In the genomic region with DNA sequence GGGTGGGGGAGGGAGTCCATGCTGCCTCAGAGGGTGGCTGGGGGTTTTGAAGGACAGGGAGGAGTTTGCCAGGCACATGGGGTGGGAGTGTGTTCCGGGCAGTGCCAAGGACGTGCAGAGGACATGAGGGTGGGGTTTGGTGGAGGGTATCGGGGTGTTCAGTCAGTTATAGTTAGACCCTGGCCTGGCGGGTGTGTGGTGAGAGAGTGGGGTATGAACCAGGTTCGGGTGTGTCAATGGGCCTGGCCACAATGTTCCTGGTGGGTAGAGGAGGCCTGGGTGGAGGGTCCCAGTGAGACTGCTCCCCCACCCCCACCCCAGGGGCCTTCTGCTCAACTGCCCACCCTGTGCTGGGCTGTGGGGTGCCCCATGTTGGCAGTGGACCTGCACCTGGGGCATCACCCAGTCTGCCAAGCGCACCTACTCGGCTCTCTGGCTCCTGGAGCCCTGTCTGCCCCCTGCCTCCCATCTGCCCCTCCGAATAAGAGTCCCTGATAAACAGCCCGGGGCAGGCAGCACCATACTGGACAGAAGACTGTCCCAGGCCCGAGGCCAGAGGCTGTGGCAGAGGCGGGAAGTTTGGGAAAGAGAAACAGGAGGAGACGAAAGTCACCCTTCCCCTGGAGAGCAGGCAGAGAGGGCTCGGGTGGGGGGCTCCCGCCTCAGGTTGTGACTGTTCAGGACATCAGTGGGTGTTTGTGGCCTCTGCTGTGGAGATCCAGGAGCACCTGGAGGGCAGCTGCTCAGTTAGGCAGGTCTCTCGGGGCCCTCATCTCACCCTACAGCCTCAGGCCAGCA, we compare ENCODE assay signal across 10 cellular contexts. TPM values are rescaled to one million over a fixed set of nuclear protein-coding genes. Genes with fewer than 3 reads are reported as not detected.
DNase-seq lines count a peak whose midpoint lies in the region; ATAC-seq and TF ChIP-seq lines count a peak whose summit lies in the region.
"Had no signal": no experiment of that assay in that cellular context is flagged by ENCODE, and none has a peak within 500 bp of the region (broad histone marks: within the 10 kb centered on the region; RNA-seq: fewer than 3 reads in every experiment).

No MANE protein-coding gene starts in this region.

- no peak overlapping the region for H3K9ac ChIP-seq in mesenchymal stem cell (ENCODE audit: low read length)

- H3K9me3 ChIP-seq in mesenchymal stem cell (ENCODE audit: control insufficient read depth, low read length): no peaks in the 10 kb centered on the region
- H3K9me3 ChIP-seq in tibial nerve: no peaks in the 10 kb centered on the region

- no peak for TF ChIP-seq POLR2A in tibial nerve (IDR thresholded peaks at IDR 0.05)

- in situ Hi-C loops in brain microvascular endothelial cell (cut with HindIII; ENCODE audit: low pct_ligation_motif_present, low sequenced_read_pairs): no loop called here

- peak overlapping the region; percentile 91 for H3K4me3 Mint-ChIP-seq in activated naive CD4-positive, alpha-beta T cell treated with anti-CD3 and anti-CD28 coated beads for 36 hours
- peak overlapping the region; percentile 92 for H3K4me3 Mint-ChIP-seq in activated naive CD8-positive, alpha-beta T cell treated with anti-CD3 and anti-CD28 coated beads, Interleukin-2, amount 50 U/mL, for 24 hours

- peak overlapping the region; percentile 93 for H3K27ac Mint-ChIP-seq in activated naive CD4-positive, alpha-beta T cell treated with anti-CD3 and anti-CD28 coated beads for 36 hours
- H3K27ac Mint-ChIP-seq in activated naive CD8-positive, alpha-beta T cell treated with anti-CD3 and anti-CD28 coated beads, Interleukin-2, amount 50 U/mL, for 24 hours: peak overlapping the region; percentile 89

- 94% methylated on average over 12 of the region's 15 CpGs for WGBS in mesenchymal stem cell
- WGBS in tibial nerve, 2 donors: 74 to 75% methylated on average over 14 to 15 of the region's 15 CpGs

- intact Hi-C loops in activated naive CD4-positive, alpha-beta T cell treated with anti-CD3 and anti-CD28 coated beads for 36 hours (cut with micrococcal nuclease): loop anchor here (5.0 kb wide), 2 partner anchors 228 to 508 kb away; no protein-coding TSS in a partner anchor

- DNase-seq in activated naive CD4-positive, alpha-beta T cell treated with anti-CD3 and anti-CD28 coated beads for 36 hours: no peak
- DNase-seq in activated naive CD4-positive, alpha-beta T cell (lab: John Stamatoyannopoulos, UW): no peak
- no peak for DNase-seq in activated naive CD8-positive, alpha-beta T cell treated with anti-CD3 and anti-CD28 coated beads, Interleukin-2, amount 50 U/mL, for 24 hours
- DNase-seq in mesenchymal stem cell (no peak), tibial nerve (ENCODE audit: low spot score in 2 of 2) (peak in 1 of 2 donors; percentile 13), NCI-H1694 (lab: John Stamatoyannopoulos, UW) (no peak), brain microvascular endothelial cell (no peak)
- DNase-seq: small intestine had no signal

- H2AK5ac ChIP-seq in mesenchymal stem cell (ENCODE audit: low read length, severe bottlenecking): no peak overlapping the region

- H3K4me3 ChIP-seq in mesenchymal stem cell (ENCODE audit: insufficient read depth in 1 of 2, low read depth in 1 of 2, low read length in 2 of 2) (no peak overlapping the region), tibial nerve (peak overlapping the region in 1 of 4 donors; percentile 86), brain microvascular endothelial cell (ENCODE audit: low read depth, low read length) (no peak overlapping the region)

- H3K9me3 Mint-ChIP-seq in activated naive CD4-positive, alpha-beta T cell treated with anti-CD3 and anti-CD28 coated beads for 36 hours: no peaks in the 10 kb centered on the region
- H3K9me3 Mint-ChIP-seq in activated naive CD8-positive, alpha-beta T cell treated with anti-CD3 and anti-CD28 coated beads, Interleukin-2, amount 50 U/mL, for 24 hours: no peaks in the 10 kb centered on the region

- H3K4me2 ChIP-seq in mesenchymal stem cell (ENCODE audit: low read length, poor library complexity, severe bottlenecking): no peak overlapping the region

- H3K4me1 Mint-ChIP-seq in activated naive CD4-positive, alpha-beta T cell treated with anti-CD3 and anti-CD28 coated beads for 36 hours (ENCODE audit: low read depth): peaks cover 35% of the 10 kb centered on the region
- peaks cover 41% of the 10 kb centered on the region for H3K4me1 Mint-ChIP-seq in activated naive CD8-positive, alpha-beta T cell treated with anti-CD3 and anti-CD28 coated beads, Interleukin-2, amount 50 U/mL, for 24 hours

- peak overlapping the region; percentile 28 for H4K91ac ChIP-seq in mesenchymal stem cell (ENCODE audit: low read length)

- no peak for ATAC-seq in activated naive CD8-positive, alpha-beta T cell treated with anti-CD3 and anti-CD28 coated beads, Interleukin-2, amount 50 U/mL, for 24 hours
- no peak for ATAC-seq in GM21381 (IDR thresholded peaks at IDR 0.05; ENCODE audit: unreplicated experiment)

- no peak for TF ChIP-seq CTCF in tibial nerve (IDR thresholded peaks at IDR 0.05)
- no peak for TF ChIP-seq CTCF in brain microvascular endothelial cell (IDR thresholded peaks at IDR 0.05; ENCODE audit: low read depth, low read length, missing control alignments)

- CTCF ChIA-PET in activated naive CD4-positive, alpha-beta T cell treated with anti-CD3 and anti-CD28 coated beads for 36 hours (lab: Charles Lee): interaction anchor here (1.0 kb wide), 1 partner anchor 33 kb away, joined by 4 read pairs; no protein-coding TSS in a partner anchor

- no peak overlapping the region for H3K14ac ChIP-seq in mesenchymal stem cell (ENCODE audit: low read length in 2 of 2)

- H3K23ac ChIP-seq in mesenchymal stem cell (ENCODE audit: low read length in 2 of 2): no peak overlapping the region

- peaks cover 27% of the 10 kb centered on the region for H3K79me1 ChIP-seq in mesenchymal stem cell (replicated peaks; ENCODE audit: low read length, poor library complexity, severe bottlenecking)

- H2BK12ac ChIP-seq in mesenchymal stem cell (ENCODE audit: low read length in 2 of 2): peak overlapping the region in 1 of 2 experiments; percentile 47

- peak overlapping the region in 1 of 2 experiments; percentile 14 for H3K18ac ChIP-seq in mesenchymal stem cell (ENCODE audit: low read depth in 1 of 2, low read length in 2 of 2)

- no peak overlapping the region for H2BK15ac ChIP-seq in mesenchymal stem cell (ENCODE audit: low read depth, poor library complexity, severe bottlenecking)

- H3K36me3 ChIP-seq in mesenchymal stem cell (ENCODE audit: control insufficient read depth in 1 of 2, insufficient read depth in 2 of 2, low read depth in 1 of 2, low read length in 2 of 2) (peaks cover 19 to 59% of the 10 kb centered on the region in 2 experiments), tibial nerve (peaks cover 3 to 45% (median 23%) of the 10 kb centered on the region in 3 donors), brain microvascular endothelial cell (replicated peaks) (peaks cover 20% of the 10 kb centered on the region)

- H3K27ac ChIP-seq in mesenchymal stem cell (ENCODE audit: low read length, poor library complexity, severe bottlenecking) (no peak overlapping the region), tibial nerve (peak overlapping the region; percentile 37 to 95 (median 92)), brain microvascular endothelial cell (no peak overlapping the region)

- H2AFZ ChIP-seq in mesenchymal stem cell (ENCODE audit: low read depth, low read length): no peak overlapping the region

- H3K27me3 Mint-ChIP-seq in activated naive CD4-positive, alpha-beta T cell treated with anti-CD3 and anti-CD28 coated beads for 36 hours (ENCODE audit: low read depth): no peaks in the 10 kb centered on the region
- no peaks in the 10 kb centered on the region for H3K27me3 Mint-ChIP-seq in activated naive CD8-positive, alpha-beta T cell treated with anti-CD3 and anti-CD28 coated beads, Interleukin-2, amount 50 U/mL, for 24 hours

- peaks cover 35% of the 10 kb centered on the region for H3K36me3 Mint-ChIP-seq in activated naive CD4-positive, alpha-beta T cell treated with anti-CD3 and anti-CD28 coated beads for 36 hours (ENCODE audit: low read depth)
- H3K36me3 Mint-ChIP-seq in activated naive CD8-positive, alpha-beta T cell treated with anti-CD3 and anti-CD28 coated beads, Interleukin-2, amount 50 U/mL, for 24 hours (ENCODE audit: low read depth): peaks cover 31% of the 10 kb centered on the region

- no peak overlapping the region for H2BK5ac ChIP-seq in mesenchymal stem cell (ENCODE audit: low read depth, low read length, poor library complexity, severe bottlenecking)

- H4K8ac ChIP-seq in mesenchymal stem cell (ENCODE audit: low read length): peak overlapping the region; percentile 45

- H3K4me1 ChIP-seq in mesenchymal stem cell (ENCODE audit: control insufficient read depth, insufficient read depth, low read depth, low read length) (peaks cover 62% of the 10 kb centered on the region), tibial nerve (peaks cover 0 to 76% (median 58%) of the 10 kb centered on the region in 4 donors)

- no peak overlapping the region for H3K4ac ChIP-seq in mesenchymal stem cell (ENCODE audit: low read depth in 1 of 2, low read length in 2 of 2)

- H3K27me3 ChIP-seq in mesenchymal stem cell (ENCODE audit: control insufficient read depth in 1 of 2, insufficient read depth in 1 of 2, low read length in 2 of 2) (no peaks in the 10 kb centered on the region), tibial nerve (no peaks in the 10 kb centered on the region), brain microvascular endothelial cell (replicated peaks) (no peaks in the 10 kb centered on the region)

- no peak for TF ChIP-seq EP300 in tibial nerve (IDR thresholded peaks at IDR 0.05)

- H2BK120ac ChIP-seq in mesenchymal stem cell (ENCODE audit: low read depth, low read length): no peak overlapping the region

RNA-seq across cellular contexts. Expression of a gene that starts 4.1 kb away (rescaled TPM):
- 100 to 1,000 TPM; 202 to 210 TPM for total RNA-seq in activated naive CD4-positive, alpha-beta T cell treated with anti-CD3 and anti-CD28 coated beads for 36 hours
- polyA plus RNA-seq in mesenchymal stem cell (2013, experiment 1 of 2): 18.5 TPM
- polyA plus RNA-seq in mesenchymal stem cell (2013, experiment 2 of 2): 17.6 TPM
- 100 to 1,000 TPM in 3 of 4 donors, 10 to 100 TPM in 1; 98.3 to 138 (median 119) TPM for total RNA-seq in tibial nerve

RNA-seq across cellular contexts. Expression of a gene that starts 46.3 kb away (rescaled TPM):
- 10 to 100 TPM; 15.3 to 16.2 TPM for total RNA-seq in activated naive CD4-positive, alpha-beta T cell treated with anti-CD3 and anti-CD28 coated beads for 36 hours
- 37.9 TPM for polyA plus RNA-seq in mesenchymal stem cell (2013, experiment 1 of 2)
- 35.8 TPM for polyA plus RNA-seq in mesenchymal stem cell (2013, experiment 2 of 2)
- total RNA-seq in tibial nerve: 10 to 100 TPM; 44.8 to 80.4 (median 65.1) TPM

RNA-seq across cellular contexts. Expression of a gene that starts 46.5 kb away (rescaled TPM):
- total RNA-seq in activated naive CD4-positive, alpha-beta T cell treated with anti-CD3 and anti-CD28 coated beads for 36 hours: 1 to 10 TPM; 7.4 to 9.6 TPM
- 20.9 TPM for polyA plus RNA-seq in mesenchymal stem cell (2013, experiment 1 of 2)
- polyA plus RNA-seq in mesenchymal stem cell (2013, experiment 2 of 2): 21.2 TPM
- total RNA-seq in tibial nerve: 10 to 100 TPM in 3 of 4 donors, 1 to 10 TPM in 1; 9.0 to 17.4 (median 14.5) TPM

RNA-seq across cellular contexts. Expression of a gene that starts 47.9 kb away (rescaled TPM):
- total RNA-seq in activated naive CD4-positive, alpha-beta T cell treated with anti-CD3 and anti-CD28 coated beads for 36 hours: under 1 TPM; 0.12 to 0.15 TPM
- 0.06 TPM for polyA plus RNA-seq in mesenchymal stem cell (2013, experiment 1 of 2)
- polyA plus RNA-seq in mesenchymal stem cell (2013, experiment 2 of 2): 0.08 TPM
- not detected for total RNA-seq in tibial nerve
- total RNA-seq: LHCN-M2 had no signal

Comparison
In these comparisons a context has a peak if more than half of its experiments do, and no peak if none do; other contexts are left out.
1. H3K27ac ChIP-seq: peak in tibial nerve (4 of 4); none in mesenchymal stem cell (single experiment) and brain microvascular endothelial cell (single experiment).